In the genomic region with DNA sequence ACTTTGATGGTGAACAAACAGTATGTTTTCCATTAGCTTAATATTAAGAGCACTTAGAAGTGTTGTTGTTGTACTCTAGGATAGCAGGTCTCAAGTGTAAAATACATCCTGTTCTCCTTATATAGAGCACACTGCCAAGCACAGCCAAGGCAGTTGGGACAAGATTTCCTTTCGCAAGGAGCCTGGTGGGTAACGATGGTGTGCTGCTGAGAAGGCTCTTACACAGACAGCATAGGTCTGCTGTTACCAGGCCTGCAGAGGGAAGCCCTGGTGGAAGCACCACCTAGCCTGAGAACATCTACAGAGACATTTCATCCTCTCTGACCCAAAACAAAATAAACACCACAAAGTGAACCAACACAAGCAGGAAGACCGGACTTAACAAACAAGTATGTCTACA, we compare ENCODE assay signal across 31 cellular contexts.
DNase-seq lines count a peak whose midpoint lies in the region; ATAC-seq and TF ChIP-seq lines count a peak whose summit lies in the region.
"Had no signal": no experiment of that assay in that cellular context is flagged by ENCODE, and none has a peak within 500 bp of the region (broad histone marks: within the 10 kb centered on the region; RNA-seq: fewer than 3 reads in every experiment).

No MANE protein-coding gene starts in this region.

- intact Hi-C loops in activated naive CD4-positive, alpha-beta T cell treated with anti-CD3 and anti-CD28 coated beads for 36 hours (cut with micrococcal nuclease), result no loop called here

- H3K36me3 Mint-ChIP-seq in GM23338 (ENCODE audit: low read depth), result peaks cover 21% of the 10 kb centered on the region
- H3K36me3 Mint-ChIP-seq in activated naive CD4-positive, alpha-beta T cell treated with anti-CD3 and anti-CD28 coated beads for 36 hours (ENCODE audit: low read depth), result no peaks in the 10 kb centered on the region

- H3K9me3 ChIP-seq in SU-DHL-6 (ENCODE audit: insufficient read depth, low read length) (no peaks in the 10 kb centered on the region), thymus (ENCODE audit: control insufficient read depth) (no peaks in the 10 kb centered on the region)
- H3K9me3 ChIP-seq: BLaER1, Caco-2, thyroid gland had no signal

- CTCF ChIA-PET in activated naive CD4-positive, alpha-beta T cell treated with anti-CD3 and anti-CD28 coated beads for 36 hours (lab: Charles Lee), result no interaction called here

- H2AFZ ChIP-seq in GM23338 (no peak overlapping the region), SU-DHL-6 (ENCODE audit: low read depth, low read length, severe bottlenecking) (no peak overlapping the region)
- H2AFZ ChIP-seq: parathyroid adenoma had no signal

- H3K27me3 ChIP-seq in GM23338 (ENCODE audit: insufficient read depth), result no peaks in the 10 kb centered on the region
- no peaks in the 10 kb centered on the region for H3K27me3 ChIP-seq in SU-DHL-6 (ENCODE audit: low read length)
- H3K27me3 ChIP-seq in thymus (ENCODE audit: control insufficient read depth, insufficient read depth), result no peaks in the 10 kb centered on the region
- H3K27me3 ChIP-seq: BLaER1, thyroid gland had no signal

- 95% methylated on average over 3 of the region's 3 CpGs for WGBS in thymus

- TF ChIP-seq CTCF in GM23338 (conservative IDR thresholded peaks at IDR 0.05; ENCODE audit: low read depth in 2 of 2), result no peak
- TF ChIP-seq CTCF in SU-DHL-6 (IDR thresholded peaks at IDR 0.05; ENCODE audit: insufficient read depth, low read length, poor library complexity, severe bottlenecking), result no peak

- ATAC-seq in GM23338, result peak; percentile 20; the same call in 2 of the 3 replicates
- ATAC-seq in GM18858 (IDR thresholded peaks at IDR 0.05; ENCODE audit: unreplicated experiment), result no peak
- ATAC-seq in GM21447 (IDR thresholded peaks at IDR 0.05; ENCODE audit: unreplicated experiment), result no peak
- ATAC-seq: left cardiac atrium, Panc1 had no signal

- H3K36me3 ChIP-seq in GM23338 (ENCODE audit: insufficient read depth) (no peaks in the 10 kb centered on the region), SU-DHL-6 (ENCODE audit: low read length) (peaks cover 36% of the 10 kb centered on the region), thymus (ENCODE audit: control insufficient read depth, insufficient read depth) (peaks cover 49% of the 10 kb centered on the region)
- H3K36me3 ChIP-seq: thyroid gland, WERI-Rb-1 had no signal

- DNase-seq in GM23338 (ENCODE audit: low spot score) (no peak), islet precursor cell (peak; percentile 45)
- no peak for DNase-seq in activated naive CD4-positive, alpha-beta T cell treated with anti-CD3 and anti-CD28 coated beads for 36 hours
- DNase-seq: activated CD4-positive, alpha-beta T cell treated with anti-CD3 and anti-CD28 coated beads, Interleukin-2, amount 10 ng/mL, durations not matched to agents 24 days and 14 days; activated CD8-positive, alpha-beta memory T cell treated with anti-CD3 and anti-CD28 coated beads for 24 hours; activated T-cell treated with anti-CD3 and anti-CD28 coated beads for 4 hours; aorta; Caco-2; effector CD4-positive, alpha-beta T cell; hypothalamus; KG1; left cardiac atrium; NCI-H1930; NCI-H2227 treated with DMSO at 0.1 percent for 48 hours; SHP77; small intestine; stimulated activated naive CD4-positive, alpha-beta T cell treated with Interleukin-2 at 50 U/mL for 16 hours; SW 1271; T-helper 9 cell; thyroid gland; WERI-Rb-1 had no signal

- H4K20me1 ChIP-seq in GM23338 (replicated peaks; ENCODE audit: insufficient read depth) (peaks cover 23% of the 10 kb centered on the region), SU-DHL-6 (ENCODE audit: low read depth, low read length) (peaks cover 8% of the 10 kb centered on the region; the same call in 1 of the 2 replicates)

- peaks cover 4% of the 10 kb centered on the region for H3K27me3 Mint-ChIP-seq in GM23338 (ENCODE audit: insufficient read depth, low read depth, poor library complexity)
- H3K27me3 Mint-ChIP-seq in activated naive CD4-positive, alpha-beta T cell treated with anti-CD3 and anti-CD28 coated beads for 36 hours (ENCODE audit: low read depth), result peaks cover 3% of the 10 kb centered on the region
- H3K27me3 Mint-ChIP-seq: activated naive CD8-positive, alpha-beta T cell had no signal

- no peaks in the 10 kb centered on the region; the same call in 2 of the 3 replicates for H3K9me3 Mint-ChIP-seq in GM23338
- no peaks in the 10 kb centered on the region for H3K9me3 Mint-ChIP-seq in activated naive CD4-positive, alpha-beta T cell treated with anti-CD3 and anti-CD28 coated beads for 36 hours
- H3K9me3 Mint-ChIP-seq: activated T-helper 2 cell treated with anti-CD3 and anti-CD28 coated beads, Interferon-gamma antibody, Interleukin-2, Interleukin-4, amounts not matched to agents 10 μg/mL and 5 μg/mL and 100 μg/mL, durations not matched to agents 14 hours and 24 hours and 36 hours; neural crest cell had no signal

- H3K4me3 ChIP-seq in GM23338 (no peak overlapping the region), SU-DHL-6 (ENCODE audit: insufficient read depth, low read length, poor library complexity, severe bottlenecking) (no peak overlapping the region), thymus (ENCODE audit: low read length) (no peak overlapping the region)
- H3K4me3 ChIP-seq: BLaER1, thyroid gland had no signal

- peaks cover 79% of the 10 kb centered on the region for H3K79me2 ChIP-seq in GM23338 (replicated peaks; ENCODE audit: insufficient read depth)
- peaks cover 88% of the 10 kb centered on the region for H3K79me2 ChIP-seq in SU-DHL-6 (ENCODE audit: insufficient read depth, low read length)
- H3K79me2 ChIP-seq: parathyroid adenoma had no signal

- H3K9me2 ChIP-seq in GM23338 (ENCODE audit: insufficient read depth) (no peaks in the 10 kb centered on the region), SU-DHL-6 (replicated peaks; ENCODE audit: insufficient read depth, low read length) (no peaks in the 10 kb centered on the region)

- no peak overlapping the region for H3K4me3 Mint-ChIP-seq in GM23338
- no peak overlapping the region for H3K4me3 Mint-ChIP-seq in activated naive CD4-positive, alpha-beta T cell treated with anti-CD3 and anti-CD28 coated beads for 36 hours
- H3K4me3 Mint-ChIP-seq: activated CD4-positive, alpha-beta T cell treated with anti-CD3 and anti-CD28 coated beads, Interleukin-2, amount 10 ng/mL, durations not matched to agents 24 days and 14 days; activated naive CD8-positive, alpha-beta T cell; neural crest cell had no signal

- no peak overlapping the region for H3K9ac ChIP-seq in SU-DHL-6 (ENCODE audit: low read length)
- H3K9ac ChIP-seq: BLaER1, parathyroid adenoma had no signal

- H3F3A ChIP-seq in GM23338 (replicated peaks; ENCODE audit: low read depth) (no peaks in the 10 kb centered on the region), SU-DHL-6 (ENCODE audit: insufficient read depth) (peaks cover 42% of the 10 kb centered on the region)

- H3K27ac ChIP-seq in GM23338 (ENCODE audit: low read depth), result peak overlapping the region; percentile 46; the same call in 1 of the 2 replicates
- 0 out of 2 replicates have a peak overlapping the region, but pooled peaks have one; percentile 17 for H3K27ac ChIP-seq in SU-DHL-6 (ENCODE audit: low read depth, low read length)
- H3K27ac ChIP-seq in thymus (ENCODE audit: low read depth), result peak overlapping the region; percentile 46
- H3K27ac ChIP-seq: BLaER1, parathyroid adenoma, thyroid gland, WERI-Rb-1 had no signal

- peaks cover 70% of the 10 kb centered on the region for H3K4me1 Mint-ChIP-seq in GM23338
- no peaks in the 10 kb centered on the region for H3K4me1 Mint-ChIP-seq in activated naive CD4-positive, alpha-beta T cell treated with anti-CD3 and anti-CD28 coated beads for 36 hours (ENCODE audit: low read depth)
- H3K4me1 Mint-ChIP-seq: activated CD4-positive, alpha-beta T cell treated with anti-CD3 and anti-CD28 coated beads, Interleukin-2, amount 10 ng/mL, durations not matched to agents 24 days and 14 days; neural crest cell had no signal

- H3K27ac Mint-ChIP-seq in GM23338, result no peak overlapping the region
- H3K27ac Mint-ChIP-seq in activated naive CD4-positive, alpha-beta T cell treated with anti-CD3 and anti-CD28 coated beads for 36 hours, result no peak overlapping the region
- H3K27ac Mint-ChIP-seq: activated CD4-positive, alpha-beta T cell treated with anti-CD3 and anti-CD28 coated beads, Interleukin-2, amount 10 ng/mL, durations not matched to agents 24 days and 14 days; activated naive CD8-positive, alpha-beta T cell; activated T-helper 2 cell treated with anti-CD3 and anti-CD28 coated beads, Interferon-gamma antibody, Interleukin-2, Interleukin-4, amounts not matched to agents 10 μg/mL and 5 μg/mL and 100 μg/mL, durations not matched to agents 14 hours and 24 hours and 36 hours had no signal

- H3K4me2 ChIP-seq in GM23338 (peak overlapping the region; percentile 55; the same call in 1 of the 2 replicates), SU-DHL-6 (ENCODE audit: low read depth, low read length, poor library complexity, severe bottlenecking) (no peak overlapping the region)
- H3K4me2 ChIP-seq: BLaER1 had no signal

- peaks cover 63% of the 10 kb centered on the region for H3K4me1 ChIP-seq in GM23338 (ENCODE audit: insufficient read depth)
- H3K4me1 ChIP-seq in thymus (ENCODE audit: control insufficient read depth, insufficient read depth, low read length), result peaks cover 3% of the 10 kb centered on the region
- H3K4me1 ChIP-seq: BLaER1, Caco-2, parathyroid adenoma had no signal

TF ChIP-seq in GM23338, 12 proteins besides CTCF, POLR2A, EP300 and RAD21 (continues in another document):
- TF ChIP-seq POLR2AphosphoS5 (IDR thresholded peaks at IDR 0.05; ENCODE audit: low read depth), result no peak
- TF ChIP-seq ZNF331 (CRISPR knock-in tag; IDR thresholded peaks at IDR 0.05; ENCODE audit: low read depth), result no peak
